In genomic region chr15:99732268-99732641, GRCh38 we compare ENCODE assay signal across 8 cellular contexts. TPM values are rescaled to one million over a fixed set of nuclear protein-coding genes. Genes with fewer than 3 reads are reported as not detected.
DNase-seq lines count a peak whose midpoint lies in the region; TF ChIP-seq lines count a peak whose summit lies in the region.

No MANE protein-coding gene starts in this region.

- H3K79me2 ChIP-seq in osteoblast (ENCODE audit: insufficient read depth, low read length) = peaks cover 4% of the 10 kb centered on the region

- peak overlapping the region; percentile 84 for H2AFZ ChIP-seq in osteoblast (ENCODE audit: low read length)

- H3K27ac ChIP-seq in osteoblast (ENCODE audit: low read depth, low read length) = peak overlapping the region; percentile 56

- H3K4me3 ChIP-seq in osteoblast (ENCODE audit: insufficient read depth, low read length) = peak overlapping the region; percentile 84

- no peak for TF ChIP-seq CTCF in osteoblast (IDR thresholded peaks at IDR 0.05; ENCODE audit: extremely low read depth, low read depth, low read length)

- no peaks in the 10 kb centered on the region for H3K27me3 ChIP-seq in osteoblast (ENCODE audit: insufficient read depth, low read length)

- peak; percentile 26 for DNase-seq in COLO829 (ENCODE audit: low spot score)
- peak; percentile 41 for DNase-seq in RPMI7951 (ENCODE audit: low read depth)
- DNase-seq in fibroblast of gingiva (ENCODE audit: low read depth) = peak; percentile 58
- peak; percentile 86 for DNase-seq in osteoblast (ENCODE audit: insufficient read length, low spot score, missing footprints)
- no peak for DNase-seq in activated CD8-positive, alpha-beta memory T cell treated with anti-CD3 and anti-CD28 coated beads, Interleukin-2, amount 50 U/mL, for 4 hours
- no peak for DNase-seq in NCI-H1417 (lab: John Stamatoyannopoulos, UW)
- no peak for DNase-seq in globus pallidus (ENCODE audit: low spot score)
- no peak for DNase-seq in NCI-H2171 (lab: John Stamatoyannopoulos, UW)

- peaks cover 11% of the 10 kb centered on the region for H3K36me3 ChIP-seq in osteoblast (ENCODE audit: insufficient read depth, low read length)

- no peaks in the 10 kb centered on the region for H4K20me1 ChIP-seq in osteoblast (ENCODE audit: insufficient read depth, low read length)

- H3K4me1 ChIP-seq in osteoblast (ENCODE audit: insufficient read depth, low read length) = peaks cover 7% of the 10 kb centered on the region

- peak overlapping the region; percentile 95 for H3K4me2 ChIP-seq in osteoblast (ENCODE audit: insufficient read depth, low read length)

- H3K9me3 ChIP-seq in osteoblast (ENCODE audit: low read depth, low read length) = no peaks in the 10 kb centered on the region

RNA-seq across cellular contexts. Expression of gene LYSMD4, which starts 1.0 kb away (rescaled TPM):
- total RNA-seq in RPMI7951 (2014; rRNA removed; shearing (Covaris generic)) = 5.4 and 9.4 TPM in 2 replicates
- 8.7 and 11.2 TPM in 2 replicates for total RNA-seq in osteoblast

Comparison
In these comparisons a context has a peak if more than half of its experiments do, and no peak if none do; other contexts are left out.
1. DNase-seq: peak in COLO829 (single experiment), RPMI7951 (single experiment), fibroblast of gingiva (single experiment) and osteoblast (single experiment); none in activated CD8-positive, alpha-beta memory T cell treated with anti-CD3 and anti-CD28 coated beads, Interleukin-2, amount 50 U/mL, for 4 hours (single experiment), NCI-H1417 (0 of 3), globus pallidus (single experiment) and NCI-H2171 (single experiment).